In genomic region chr17:4333041-4333440, GRCh38 we compare ENCODE assay signal across 13 cellular contexts. TPM values are rescaled to one million over a fixed set of nuclear protein-coding genes. Genes with fewer than 3 reads are reported as not detected.
A peak's percentile ranks its signal among the peaks of the same experiment; 100 is the strongest.
DNase-seq lines count a peak whose midpoint lies in the region; ATAC-seq and TF ChIP-seq lines count a peak whose summit lies in the region.
"Had no signal": no experiment of that assay in that cellular context is flagged by ENCODE, and none has a peak within 500 bp of the region (broad histone marks: within the 10 kb centered on the region; RNA-seq: fewer than 3 reads in every experiment).

No MANE protein-coding gene starts in this region.

- peak overlapping the region; percentile 3 for H3K9ac ChIP-seq in mammary epithelial cell (ENCODE audit: insufficient read depth, low read length)

- H3K9me2 ChIP-seq in PC-9 (ENCODE audit: insufficient read depth) (no peaks in the 10 kb centered on the region), hepatocyte (replicated peaks; ENCODE audit: insufficient read depth) (no peaks in the 10 kb centered on the region)

- H3K4me1 Mint-ChIP-seq in stimulated activated memory B cell treated with anti-CD40 and anti-IgM and Interleukin-4, amounts not matched to agents 10 μg/mL and 1 μg/mL and 100 μg/mL, for 72 hours: peaks cover 62% of the 10 kb centered on the region

- 88% methylated on average over 9 of the region's 9 CpGs for WGBS in mammary epithelial cell (ENCODE audit: low coverage, missing lambda C conversion rate)
- WGBS in hepatocyte (ENCODE audit: low lambda C conversion rate, missing lambda C conversion rate): 67% methylated on average over 9 of the region's 9 CpGs

- H3K4me3 ChIP-seq in mammary epithelial cell (replicated peaks in 1 of 3; ENCODE audit: insufficient read depth in 1 of 3, low read depth in 2 of 3, low read length in 3 of 3) (no peak overlapping the region), breast epithelium (no peak overlapping the region), PC-9 (no peak overlapping the region), hepatocyte (no peak overlapping the region)

- H3K4me3 Mint-ChIP-seq in stimulated activated memory B cell treated with anti-CD40 and anti-IgM and Interleukin-4, amounts not matched to agents 10 μg/mL and 1 μg/mL and 100 μg/mL, for 72 hours: no peak overlapping the region
- H3K4me3 Mint-ChIP-seq: dendritic cell treated with granulocyte-macrophage colony-stimulating factor and Interleukin-4, amounts not matched to agents 40 ng/mL and 50 ng/mL, for 4 days had no signal

- in situ Hi-C loops in mammary epithelial cell (cut with MboI; ENCODE audit: low sequenced_read_pairs in 2 of 2): no loop called here

- H3K9me3 ChIP-seq in mammary epithelial cell (replicated peaks; ENCODE audit: insufficient read depth, low read length): no peaks in the 10 kb centered on the region
- no peaks in the 10 kb centered on the region for H3K9me3 ChIP-seq in breast epithelium
- H3K9me3 ChIP-seq in PC-9 (ENCODE audit: insufficient read depth, low read depth): no peaks in the 10 kb centered on the region
- H3K9me3 ChIP-seq in hepatocyte (ENCODE audit: low read depth): no peaks in the 10 kb centered on the region

- peaks cover 11% of the 10 kb centered on the region for H3K36me3 Mint-ChIP-seq in stimulated activated memory B cell treated with anti-CD40 and anti-IgM and Interleukin-4, amounts not matched to agents 10 μg/mL and 1 μg/mL and 100 μg/mL, for 72 hours

- H3K36me3 ChIP-seq in mammary epithelial cell (ENCODE audit: insufficient read depth, low read length): no peaks in the 10 kb centered on the region
- H3K36me3 ChIP-seq in breast epithelium: no peaks in the 10 kb centered on the region
- no peaks in the 10 kb centered on the region for H3K36me3 ChIP-seq in PC-9 (ENCODE audit: low read depth)
- H3K36me3 ChIP-seq in hepatocyte (replicated peaks; ENCODE audit: insufficient read depth, low read depth): no peaks in the 10 kb centered on the region

- no peak for DNase-seq in mammary epithelial cell
- no peak for DNase-seq in breast epithelium (ENCODE audit: low spot score in 2 of 2)
- no peak for DNase-seq in PC-9
- no peak for DNase-seq in hepatocyte (ENCODE audit: low spot score)
- DNase-seq in NCI-H82 treated with DMSO at 0.1 percent for 48 hours (lab: John Stamatoyannopoulos, UW; ENCODE audit: unreplicated experiment): no peak
- DNase-seq in RKO (ENCODE audit: low spot score): no peak
- no peak for DNase-seq in NCI-H2081 treated with DMSO at 0.1 percent for 48 hours (lab: John Stamatoyannopoulos, UW)
- DNase-seq: activated naive CD4-positive, alpha-beta T cell; NCI-H1436 treated with DMSO at 0.1 percent for 48 hours; SHP77 treated with DMSO at 0.1 percent for 48 hours; stimulated activated naive CD4-positive, alpha-beta T cell treated with Interleukin-2 at 50 U/mL for 16 hours had no signal

- dilution Hi-C loops in mammary epithelial cell (cut with HindIII; ENCODE audit: low sequenced_read_pairs): loop anchor here (5.0 kb wide), 1 partner anchor 69 kb away; no protein-coding TSS in a partner anchor

- no peaks in the 10 kb centered on the region for H3K27me3 ChIP-seq in mammary epithelial cell (ENCODE audit: insufficient read depth, low read length)
- no peaks in the 10 kb centered on the region for H3K27me3 ChIP-seq in breast epithelium
- H3K27me3 ChIP-seq in PC-9 (ENCODE audit: insufficient read depth, low read depth): no peaks in the 10 kb centered on the region
- no peaks in the 10 kb centered on the region for H3K27me3 ChIP-seq in hepatocyte

- peak overlapping the region; percentile 28 for H3K27ac Mint-ChIP-seq in stimulated activated memory B cell treated with anti-CD40 and anti-IgM and Interleukin-4, amounts not matched to agents 10 μg/mL and 1 μg/mL and 100 μg/mL, for 72 hours
- H3K27ac Mint-ChIP-seq: dendritic cell treated with granulocyte-macrophage colony-stimulating factor and Interleukin-4, amounts not matched to agents 40 ng/mL and 50 ng/mL, for 4 days had no signal

- no peaks in the 10 kb centered on the region for H3K9me3 Mint-ChIP-seq in stimulated activated memory B cell treated with anti-CD40 and anti-IgM and Interleukin-4, amounts not matched to agents 10 μg/mL and 1 μg/mL and 100 μg/mL, for 72 hours
- H3K9me3 Mint-ChIP-seq: dendritic cell treated with granulocyte-macrophage colony-stimulating factor and Interleukin-4, amounts not matched to agents 40 ng/mL and 50 ng/mL, for 4 days had no signal

- peaks cover 68% of the 10 kb centered on the region for H3F3A ChIP-seq in PC-9 (ENCODE audit: insufficient read depth, low read depth)

- peak overlapping the region; percentile 40 for H3K27ac ChIP-seq in mammary epithelial cell (ENCODE audit: insufficient read depth, low read depth, low read length)
- H3K27ac ChIP-seq in breast epithelium: no peak overlapping the region
- H3K27ac ChIP-seq in PC-9: peak overlapping the region; percentile 59
- peak overlapping the region; percentile 62 for H3K27ac ChIP-seq in hepatocyte

- POLR2A ChIA-PET in PC-9 (lab: Charles Lee; ENCODE audit: unreplicated experiment): interaction anchor here (0.6 to 0.7 kb wide), 2 partner anchors 195 to 1398 kb away, joined by 3 read pairs; no protein-coding TSS in a partner anchor

- H4K20me1 ChIP-seq in mammary epithelial cell (ENCODE audit: insufficient read depth, low read length) (peaks cover 3% of the 10 kb centered on the region), PC-9 (ENCODE audit: insufficient read depth) (peaks cover 69% of the 10 kb centered on the region), hepatocyte (ENCODE audit: insufficient read depth, poor library complexity, severe bottlenecking) (peaks cover 71% of the 10 kb centered on the region)

- H3K27me3 Mint-ChIP-seq in stimulated activated memory B cell treated with anti-CD40 and anti-IgM and Interleukin-4, amounts not matched to agents 10 μg/mL and 1 μg/mL and 100 μg/mL, for 72 hours: no peaks in the 10 kb centered on the region
- H3K27me3 Mint-ChIP-seq: dendritic cell treated with granulocyte-macrophage colony-stimulating factor and Interleukin-4, amounts not matched to agents 40 ng/mL and 50 ng/mL, for 4 days had no signal

- intact Hi-C loops in mammary epithelial cell (cut with micrococcal nuclease): no loop called here
- intact Hi-C loops in breast epithelium (cut with DNase I; ENCODE audit: low total_unique reads): no loop called here
- intact Hi-C loops in PC-9 (cut with micrococcal nuclease; ENCODE audit: unreplicated experiment): no loop called here

- H3K79me2 ChIP-seq in mammary epithelial cell (ENCODE audit: insufficient read depth, low read length) (peaks cover 98% of the 10 kb centered on the region), PC-9 (ENCODE audit: low read depth) (peaks cover 97% of the 10 kb centered on the region), hepatocyte (peaks cover 100% of the 10 kb centered on the region)

- TF ChIP-seq POLR2A in breast epithelium (IDR thresholded peaks at IDR 0.05): no peak

- CTCF ChIA-PET in mammary epithelial cell (lab: Charles Lee; ENCODE audit: low non-redundant PET): no interaction called here
- CTCF ChIA-PET in PC-9 (lab: Charles Lee): interaction anchor here (0.7 kb wide), 1 partner anchor 660 kb away, joined by 3 read pairs; no protein-coding TSS in a partner anchor

- ATAC-seq in stimulated activated memory B cell treated with anti-CD40 and anti-IgM and Interleukin-4, amounts not matched to agents 10 μg/mL and 1 μg/mL and 100 μg/mL, for 72 hours: no peak

- H3K4me1 ChIP-seq in mammary epithelial cell (ENCODE audit: insufficient read depth, low read length): peaks cover 24% of the 10 kb centered on the region
- H3K4me1 ChIP-seq in breast epithelium: peaks cover 0 to 14% of the 10 kb centered on the region in 2 donors
- H3K4me1 ChIP-seq in PC-9 (replicated peaks; ENCODE audit: insufficient read depth): peaks cover 67% of the 10 kb centered on the region
- H3K4me1 ChIP-seq in hepatocyte (ENCODE audit: insufficient read depth): peaks cover 17% of the 10 kb centered on the region

- BruUV-seq in mammary epithelial cell (replicated peaks; lab: Mats Ljungman, UMichigan): no TSS peak
- no TSS peak for BruUV-seq in PC-9 (replicated peaks; lab: Mats Ljungman, UMichigan)

- peak overlapping the region; percentile 12 for H3K4me2 ChIP-seq in mammary epithelial cell (ENCODE audit: insufficient read depth, low read depth, low read length)
- H3K4me2 ChIP-seq in PC-9: peak overlapping the region; percentile 41
- peak overlapping the region; percentile 56 for H3K4me2 ChIP-seq in hepatocyte

- TF ChIP-seq CTCF in mammary epithelial cell (conservative IDR thresholded peaks at IDR 0.05 in 1 of 2, IDR thresholded peaks at IDR 0.05 in 1 of 2; ENCODE audit: extremely low read depth in 1 of 2, insufficient read depth in 1 of 2, low read depth in 1 of 2, low read length in 2 of 2) (no peak), breast epithelium (IDR thresholded peaks at IDR 0.05) (no peak), PC-9 (conservative IDR thresholded peaks at IDR 0.05) (no peak), hepatocyte (IDR thresholded peaks at IDR 0.05; ENCODE audit: poor library complexity) (no peak)

- no peak overlapping the region for H2AFZ ChIP-seq in mammary epithelial cell (ENCODE audit: low read depth, low read length)
- H2AFZ ChIP-seq in PC-9: no peak overlapping the region
- no peak overlapping the region for H2AFZ ChIP-seq in hepatocyte

RNA-seq across cellular contexts. Expression of gene UBE2G1, which starts 33.4 kb away (rescaled TPM):
- total RNA-seq in mammary epithelial cell (10 to 100 TPM; 60.8 to 93.0 TPM), breast epithelium (10 to 100 TPM; 43.3 to 56.5 (median 43.4) TPM), PC-9 (2021) (104 and 111 TPM in 2 replicates), hepatocyte (52.6 and 78.8 TPM in 2 replicates)
- polyA plus RNA-seq in mammary epithelial cell (38.7 TPM), hepatocyte (51.3 and 65.1 TPM in 2 replicates)
- polyA minus RNA-seq in mammary epithelial cell: 34.4 TPM

Comparison
In these comparisons a context has a peak if more than half of its experiments do, and no peak if none do; other contexts are left out.
1. H3K27ac ChIP-seq: peak in mammary epithelial cell (single experiment), PC-9 (single experiment) and hepatocyte (single experiment); none in breast epithelium (0 of 2).
2. Peak in every context shown above with its lines, with median percentiles within 50 percentile points of each other: H3K4me2 ChIP-seq.